In genomic region chr2:205807229-205807628, GRCh38 we compare ENCODE assay signal across 23 cellular contexts.
"Had no signal": no experiment of that assay in that cellular context is flagged by ENCODE, and none has a peak within 500 bp of the region (broad histone marks: within the 10 kb centered on the region; RNA-seq: fewer than 3 reads in every experiment).

No MANE protein-coding gene starts in this region.

- H3K9me3 ChIP-seq: SJSA1, SK-N-SH had no signal

- DNase-seq: IMR-90, Kasumi-1, MM.1S, NCI-H1092 treated with DMSO at 0.1 percent for 48 hours, NCI-H1436, NCI-H187, NCI-H2029, NCI-H2081 treated with DMSO at 0.1 percent for 48 hours, NCI-H2171, NCI-H226, NCI-H446, NCI-H510A, NCI-H524 treated with DMSO at 0.1 percent for 48 hours, NCI-H69, NCI-H774, Right ventricle myocardium superior, RPMI8226, SIG-M5, SK-N-SH, SW 1271 had no signal

- H3K9ac ChIP-seq: KMS-11, SK-N-SH had no signal

- H3K4me1 ChIP-seq: SJSA1 had no signal

- ATAC-seq: K562 had no signal

- H3K4me3 ChIP-seq: K562, SJSA1 had no signal

- H3K9me2 ChIP-seq: SK-N-SH had no signal

- H3K4me2 ChIP-seq: KMS-11, SK-N-SH had no signal

- H3K36me3 ChIP-seq: SJSA1 had no signal

- H3K27ac ChIP-seq: KMS-11, SJSA1 had no signal
